13 cellular contexts compared by ENCODE assay signal in the genomic region with DNA sequence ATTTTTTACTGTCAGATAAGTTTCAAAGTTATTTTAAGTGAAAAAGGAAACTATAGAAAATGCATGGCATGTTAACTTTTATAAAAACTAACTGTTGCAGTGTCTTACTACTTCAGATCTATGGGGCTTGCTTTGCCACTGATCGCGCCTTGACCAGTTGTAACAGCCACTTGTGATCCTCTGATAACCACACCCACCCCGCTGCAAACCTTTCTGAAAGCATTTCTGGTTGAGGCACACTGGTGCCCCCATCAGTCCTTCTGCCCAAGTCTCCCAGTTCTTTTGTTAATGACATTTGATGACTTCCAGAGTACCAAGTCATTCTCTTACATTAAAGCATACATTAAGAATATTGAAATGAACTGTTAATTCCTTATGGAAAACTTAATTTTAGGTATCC.
DNase-seq lines count a peak whose midpoint lies in the region; ATAC-seq, FAIRE-seq and TF ChIP-seq lines count a peak whose summit lies in the region.
"Had no signal": no experiment of that assay in that cellular context is flagged by ENCODE, and none has a peak within 500 bp of the region (broad histone marks: within the 10 kb centered on the region; RNA-seq: fewer than 3 reads in every experiment).

No MANE protein-coding gene starts in this region.

- H3K4me1 Mint-ChIP-seq in activated naive CD4-positive, alpha-beta T cell treated with anti-CD3 and anti-CD28 coated beads, Interleukin-2, amount 10 ng/mL, durations not matched to agents 7 days and 5 days: peaks cover 50% of the 10 kb centered on the region
- peaks cover 83% of the 10 kb centered on the region for H3K4me1 Mint-ChIP-seq in activated naive CD4-positive, alpha-beta T cell treated with anti-CD3 and anti-CD28 coated beads for 36 hours (ENCODE audit: low read depth)
- peaks cover 54% of the 10 kb centered on the region for H3K4me1 Mint-ChIP-seq in WTC11
- H3K4me1 Mint-ChIP-seq in glutamatergic neuron (ENCODE audit: low read depth, unreplicated experiment): peaks cover 39% of the 10 kb centered on the region

- 52 to 85% methylated on average over 3 of the region's 3 CpGs for WGBS in lung, 2 donors
- WGBS in thyroid gland, 2 donors: 38 to 55% methylated on average over 3 of the region's 3 CpGs
- WGBS in HepG2 (ENCODE audit: low lambda C conversion rate): 95% methylated on average over 3 of the region's 3 CpGs

- no peak for TF ChIP-seq CTCF in WTC11 (IDR thresholded peaks at IDR 0.05)
- no peak for TF ChIP-seq CTCF in lung (IDR thresholded peaks at IDR 0.05; ENCODE audit: control extremely low read depth, extremely low read depth)
- TF ChIP-seq CTCF in thyroid gland (IDR thresholded peaks at IDR 0.05): peak in 1 of 6 experiments; percentile 32
- TF ChIP-seq CTCF in dorsolateral prefrontal cortex (IDR thresholded peaks at IDR 0.05 in 54 of 56, conservative IDR thresholded peaks at IDR 0.05 in 2 of 56; ENCODE audit: low read depth in 1 of 56, partially characterized antibody in 56 of 56): no peak
- no peak for TF ChIP-seq CTCF in glutamatergic neuron (IDR thresholded peaks at IDR 0.05; ENCODE audit: partially characterized antibody, unreplicated experiment)
- no peak for TF ChIP-seq CTCF in HepG2 (CRISPR knock-in tag; IDR thresholded peaks at IDR 0.05)

- H3K4me1 ChIP-seq in lung (ENCODE audit: control insufficient read depth in 2 of 2, insufficient read depth in 2 of 2, low read length in 2 of 2) (peaks cover 18 to 22% of the 10 kb centered on the region in 2 donors), thyroid gland (peaks cover 50 to 63% of the 10 kb centered on the region in 2 donors), HepG2 (ENCODE audit: insufficient read depth, low read length) (peaks cover 6% of the 10 kb centered on the region; the same call in 1 of the 2 replicates)

- H3K4me2 ChIP-seq in HepG2 (ENCODE audit: low read depth, low read length): no peak overlapping the region

- H3K27me3 Mint-ChIP-seq in activated naive CD4-positive, alpha-beta T cell treated with anti-CD3 and anti-CD28 coated beads, Interleukin-2, amount 10 ng/mL, durations not matched to agents 7 days and 5 days: no peaks in the 10 kb centered on the region
- no peaks in the 10 kb centered on the region for H3K27me3 Mint-ChIP-seq in activated naive CD4-positive, alpha-beta T cell treated with anti-CD3 and anti-CD28 coated beads for 36 hours (ENCODE audit: low read depth)
- H3K27me3 Mint-ChIP-seq in WTC11 (ENCODE audit: low read depth): no peaks in the 10 kb centered on the region
- H3K27me3 Mint-ChIP-seq in glutamatergic neuron (ENCODE audit: unreplicated experiment): peaks cover 4% of the 10 kb centered on the region

- H3K9me3 ChIP-seq in lung (ENCODE audit: control insufficient read depth in 2 of 2, insufficient read depth in 1 of 2, low read length in 1 of 2) (no peaks in the 10 kb centered on the region), thyroid gland (no peaks in the 10 kb centered on the region), HepG2 (ENCODE audit: low read length) (no peaks in the 10 kb centered on the region)

- H3K36me3 ChIP-seq in lung (ENCODE audit: control insufficient read depth in 2 of 2, insufficient read depth in 2 of 2, low read length in 2 of 2): peaks cover 0 to 6% of the 10 kb centered on the region in 2 donors
- no peaks in the 10 kb centered on the region for H3K36me3 ChIP-seq in thyroid gland
- no peaks in the 10 kb centered on the region for H3K36me3 ChIP-seq in HepG2 (replicated peaks in 1 of 2; ENCODE audit: control insufficient read depth in 1 of 2, insufficient read depth in 2 of 2, low read length in 2 of 2)

- CTCF ChIA-PET in activated naive CD4-positive, alpha-beta T cell treated with anti-CD3 and anti-CD28 coated beads, Interleukin-2, amount 10 ng/mL, durations not matched to agents 7 days and 5 days (lab: Charles Lee): no interaction called here
- CTCF ChIA-PET in activated naive CD4-positive, alpha-beta T cell treated with anti-CD3 and anti-CD28 coated beads for 36 hours (lab: Charles Lee): interaction anchor here (0.9 kb wide), 1 partner anchor 60 kb away, joined by 3 read pairs; no protein-coding TSS in a partner anchor
- CTCF ChIA-PET in WTC11 (lab: Charles Lee) (interaction anchor here (0.6 to 1.2 kb wide), 4 partner anchors 10 to 40 kb away, joined by 3 read pairs; no protein-coding TSS in a partner anchor), HepG2 (lab: Yijun Ruan, JAX; ENCODE audit: low intra/inter-chr PET ratio, low total read pairs) (no interaction called here)

- H3K27ac ChIP-seq in lung (ENCODE audit: low read depth in 1 of 2, low read length in 1 of 2) (no peak overlapping the region), thyroid gland (peak overlapping the region in 1 of 3 donors; percentile 93), dorsolateral prefrontal cortex (peak overlapping the region in 8 of 59 donors; percentile 4 to 73 (median 40)), HepG2 (ENCODE audit: extremely low read length, insufficient read depth, low read length) (no peak overlapping the region)

- no peak for DNase-seq in activated naive CD4-positive, alpha-beta T cell treated with anti-CD3 and anti-CD28 coated beads, Interleukin-2, amount 10 ng/mL, durations not matched to agents 7 days and 5 days
- DNase-seq in activated naive CD4-positive, alpha-beta T cell treated with anti-CD3 and anti-CD28 coated beads for 36 hours: no peak
- DNase-seq in WTC11 (ENCODE audit: low spot score) (no peak), lung (ENCODE audit: low spot score) (no peak), thyroid gland (peak; percentile 62 to 63), dorsolateral prefrontal cortex (no peak), glutamatergic neuron (no peak), HepG2 (ENCODE audit: low spot score) (no peak)
- DNase-seq: activated CD4-positive, alpha-beta T cell treated with anti-CD3 and anti-CD28 coated beads for 1 hour; activated naive CD4-positive, alpha-beta T cell; midbrain; small intestine had no signal

- H3K27me3 ChIP-seq in lung (ENCODE audit: control insufficient read depth, insufficient read depth): no peaks in the 10 kb centered on the region
- H3K27me3 ChIP-seq in thyroid gland: no peaks in the 10 kb centered on the region
- no peaks in the 10 kb centered on the region for H3K27me3 ChIP-seq in dorsolateral prefrontal cortex
- no peaks in the 10 kb centered on the region for H3K27me3 ChIP-seq in HepG2 (ENCODE audit: control insufficient read depth in 1 of 2, insufficient read depth in 2 of 2, low read length in 2 of 2)

- ATAC-seq in WTC11 (peak; percentile 82), lung (ENCODE audit: insufficient read depth, low FRiP score) (peak; percentile 33), HepG2 (no peak)
- ATAC-seq: Right ventricle myocardium inferior had no signal

- H3K27ac Mint-ChIP-seq in activated naive CD4-positive, alpha-beta T cell treated with anti-CD3 and anti-CD28 coated beads, Interleukin-2, amount 10 ng/mL, durations not matched to agents 7 days and 5 days: peak overlapping the region; percentile 11
- H3K27ac Mint-ChIP-seq in activated naive CD4-positive, alpha-beta T cell treated with anti-CD3 and anti-CD28 coated beads for 36 hours: no peak overlapping the region
- H3K27ac Mint-ChIP-seq in WTC11 (no peak overlapping the region), glutamatergic neuron (ENCODE audit: unreplicated experiment) (no peak overlapping the region)

- H3K4me3 ChIP-seq in lung: no peak overlapping the region
- no peak overlapping the region for H3K4me3 ChIP-seq in thyroid gland (replicated peaks in 1 of 3)
- H3K4me3 ChIP-seq in dorsolateral prefrontal cortex: no peak overlapping the region
- no peak overlapping the region for H3K4me3 ChIP-seq in HepG2 (replicated peaks in 1 of 3; ENCODE audit: insufficient read depth in 1 of 3, low read depth in 2 of 3, low read length in 3 of 3)

- H3K36me3 Mint-ChIP-seq in activated naive CD4-positive, alpha-beta T cell treated with anti-CD3 and anti-CD28 coated beads, Interleukin-2, amount 10 ng/mL, durations not matched to agents 7 days and 5 days: peaks cover 7% of the 10 kb centered on the region
- peaks cover 7% of the 10 kb centered on the region for H3K36me3 Mint-ChIP-seq in activated naive CD4-positive, alpha-beta T cell treated with anti-CD3 and anti-CD28 coated beads for 36 hours (ENCODE audit: low read depth)
- H3K36me3 Mint-ChIP-seq in WTC11 (0 out of 2 replicates have a peak, but pooled peaks cover 3% of the 10 kb centered on the region), glutamatergic neuron (ENCODE audit: unreplicated experiment) (no peaks in the 10 kb centered on the region)

- BruUV-seq in HepG2 (replicated peaks; lab: Mats Ljungman, UMichigan): no TSS peak

- H3K9me3 Mint-ChIP-seq in activated naive CD4-positive, alpha-beta T cell treated with anti-CD3 and anti-CD28 coated beads, Interleukin-2, amount 10 ng/mL, durations not matched to agents 7 days and 5 days: no peaks in the 10 kb centered on the region
- H3K9me3 Mint-ChIP-seq in activated naive CD4-positive, alpha-beta T cell treated with anti-CD3 and anti-CD28 coated beads for 36 hours: no peaks in the 10 kb centered on the region
- H3K9me3 Mint-ChIP-seq in WTC11 (no peaks in the 10 kb centered on the region), glutamatergic neuron (ENCODE audit: unreplicated experiment) (peaks cover 6% of the 10 kb centered on the region)

- H3K4me3 Mint-ChIP-seq in activated naive CD4-positive, alpha-beta T cell treated with anti-CD3 and anti-CD28 coated beads, Interleukin-2, amount 10 ng/mL, durations not matched to agents 7 days and 5 days: no peak overlapping the region
- no peak overlapping the region for H3K4me3 Mint-ChIP-seq in activated naive CD4-positive, alpha-beta T cell treated with anti-CD3 and anti-CD28 coated beads for 36 hours
- H3K4me3 Mint-ChIP-seq in WTC11: no peak overlapping the region
- H3K4me3 Mint-ChIP-seq in glutamatergic neuron (ENCODE audit: unreplicated experiment): no peak overlapping the region

- TF ChIP-seq RAD21 in HepG2 (CRISPR knock-in tag; IDR thresholded peaks at IDR 0.05): no peak

- no peak overlapping the region for H3K9ac ChIP-seq in HepG2 (ENCODE audit: insufficient read depth, low read depth, low read length)

- FAIRE-seq in HepG2 (lab: Jason Lieb, UNC): no peak
- FAIRE-seq: small intestine had no signal

- no peak overlapping the region for H2AFZ ChIP-seq in HepG2 (ENCODE audit: low read length)

- POLR2A ChIA-PET in WTC11 (lab: Charles Lee) (no interaction called here), HepG2 (lab: Yijun Ruan, JAX) (no interaction called here)

- TF ChIP-seq POLR2A in thyroid gland (IDR thresholded peaks at IDR 0.05) (no peak), HepG2 (IDR thresholded peaks at IDR 0.05; ENCODE audit: insufficient read depth in 1 of 2, low read depth in 2 of 2, low read length in 2 of 2) (no peak)

- intact Hi-C loops in activated naive CD4-positive, alpha-beta T cell treated with anti-CD3 and anti-CD28 coated beads for 36 hours (cut with micrococcal nuclease): no loop called here
- intact Hi-C loops in thyroid gland (cut with DNase I): no loop called here
- intact Hi-C loops in dorsolateral prefrontal cortex (cut with DNase I): no loop called here
- intact Hi-C loops in HepG2 (cut with micrococcal nuclease; ENCODE audit: unreplicated experiment): no loop called here

- in situ Hi-C loops in HepG2 (cut with HindIII; ENCODE audit: extremely low pct_ligation_motif_present, low pct_unique_long_range_greater_than_20kb): no loop called here

- H4K20me1 ChIP-seq in HepG2 (ENCODE audit: insufficient read depth, low read length): peaks cover 6% of the 10 kb centered on the region; the same call in 1 of the 2 replicates

- no peak for TF ChIP-seq EP300 in HepG2 (IDR thresholded peaks at IDR 0.05; ENCODE audit: low read depth in 2 of 2, low read length in 2 of 2)
- no peak for TF ChIP-seq EP300 in HepG2 (CRISPR knock-in tag; IDR thresholded peaks at IDR 0.05; ENCODE audit: borderline replicate concordance)

- peaks cover 49% of the 10 kb centered on the region for H3K79me2 ChIP-seq in HepG2 (ENCODE audit: insufficient read depth, low read length)

Comparison
In these comparisons a context has a peak if more than half of its experiments do, and no peak if none do; other contexts are left out.
1. CTCF ChIA-PET loops: an anchor here in activated naive CD4-positive, alpha-beta T cell treated with anti-CD3 and anti-CD28 coated beads for 36 hours (0.9 kb wide) and WTC11 (0.6 to 1.2 kb wide); none called in activated naive CD4-positive, alpha-beta T cell treated with anti-CD3 and anti-CD28 coated beads, Interleukin-2, amount 10 ng/mL, durations not matched to agents 7 days and 5 days and HepG2.
2. DNase-seq: peak in thyroid gland (2 of 2); none in activated naive CD4-positive, alpha-beta T cell treated with anti-CD3 and anti-CD28 coated beads, Interleukin-2, amount 10 ng/mL, durations not matched to agents 7 days and 5 days (single experiment), activated naive CD4-positive, alpha-beta T cell treated with anti-CD3 and anti-CD28 coated beads for 36 hours (single experiment), WTC11 (single experiment), lung (single experiment), dorsolateral prefrontal cortex (0 of 10), glutamatergic neuron (single experiment) and HepG2 (single experiment).